Comparison of ENCODE assay signal across 8 cellular contexts in the genomic region with DNA sequence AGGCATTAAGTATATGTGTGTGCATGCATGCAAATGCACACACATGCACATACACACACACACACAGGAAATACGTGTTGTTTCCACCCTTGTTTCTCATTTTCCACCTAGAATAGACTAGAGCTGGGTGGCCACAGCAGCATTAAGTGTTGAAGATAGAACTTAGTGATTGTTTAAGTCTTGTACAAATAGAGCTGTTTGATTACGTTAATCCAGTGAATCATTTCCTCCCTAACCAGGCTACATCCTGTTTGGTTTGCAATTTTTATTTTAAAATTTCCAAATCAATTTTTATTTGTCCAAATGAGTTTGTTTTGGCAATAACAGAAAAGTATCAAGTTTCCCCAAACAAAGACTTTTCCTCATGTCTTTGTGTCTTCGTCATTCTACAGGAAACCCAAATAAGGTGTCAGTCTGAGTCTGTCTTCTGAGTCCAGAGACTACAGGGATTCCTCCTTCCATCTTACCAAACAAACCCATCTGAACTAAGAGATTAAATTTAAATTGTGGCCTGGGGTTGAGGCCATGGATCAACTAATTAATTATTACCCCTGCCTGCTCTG.
DNase-seq lines count a peak whose midpoint lies in the region; TF ChIP-seq lines count a peak whose summit lies in the region.

No MANE protein-coding gene starts in this region.

- no peaks in the 10 kb centered on the region for H3K36me3 Mint-ChIP-seq in activated T-helper 2 cell treated with anti-CD3 and anti-CD28 coated beads, Interferon-gamma antibody, Interleukin-2, Interleukin-4, amounts not matched to agents 10 μg/mL and 5 μg/mL and 100 μg/mL, durations not matched to agents 14 hours and 24 hours and 36 hours (ENCODE audit: low read depth)
- H3K36me3 Mint-ChIP-seq in nephron progenitor cell (ENCODE audit: low read depth) = no peaks in the 10 kb centered on the region
- no peaks in the 10 kb centered on the region for H3K36me3 Mint-ChIP-seq in activated naive CD4-positive, alpha-beta T cell treated with anti-CD3 and anti-CD28 coated beads, Interleukin-2, amount 10 ng/mL, durations not matched to agents 7 days and 5 days

- CTCF ChIA-PET in activated naive CD4-positive, alpha-beta T cell treated with anti-CD3 and anti-CD28 coated beads, Interleukin-2, amount 10 ng/mL, durations not matched to agents 7 days and 5 days (lab: Charles Lee) = interaction anchor here (1.2 kb wide), 1 partner anchor 11 kb away, joined by 4 read pairs; no protein-coding TSS in a partner anchor

- TF ChIP-seq CTCF in AG10803 (conservative IDR thresholded peaks at IDR 0.05; ENCODE audit: low read length) (no peak), HFF-Myc (IDR thresholded peaks at IDR 0.05; ENCODE audit: low read depth, low read length, missing control alignments) (no peak), nephron progenitor cell (IDR thresholded peaks at IDR 0.05) (no peak)

- no peak overlapping the region for H3K4me3 Mint-ChIP-seq in activated T-helper 2 cell treated with anti-CD3 and anti-CD28 coated beads, Interferon-gamma antibody, Interleukin-2, Interleukin-4, amounts not matched to agents 10 μg/mL and 5 μg/mL and 100 μg/mL, durations not matched to agents 14 hours and 24 hours and 36 hours (ENCODE audit: low read depth)
- no peak overlapping the region for H3K4me3 Mint-ChIP-seq in nephron progenitor cell
- no peak overlapping the region for H3K4me3 Mint-ChIP-seq in activated naive CD4-positive, alpha-beta T cell treated with anti-CD3 and anti-CD28 coated beads, Interleukin-2, amount 10 ng/mL, durations not matched to agents 7 days and 5 days

- peaks cover 19% of the 10 kb centered on the region for H3K4me1 Mint-ChIP-seq in activated T-helper 2 cell treated with anti-CD3 and anti-CD28 coated beads, Interferon-gamma antibody, Interleukin-2, Interleukin-4, amounts not matched to agents 10 μg/mL and 5 μg/mL and 100 μg/mL, durations not matched to agents 14 hours and 24 hours and 36 hours (ENCODE audit: low read depth)
- H3K4me1 Mint-ChIP-seq in nephron progenitor cell = no peaks in the 10 kb centered on the region
- H3K4me1 Mint-ChIP-seq in activated naive CD4-positive, alpha-beta T cell treated with anti-CD3 and anti-CD28 coated beads, Interleukin-2, amount 10 ng/mL, durations not matched to agents 7 days and 5 days = peaks cover 9% of the 10 kb centered on the region

- H3K9me3 Mint-ChIP-seq in activated T-helper 2 cell treated with anti-CD3 and anti-CD28 coated beads, Interferon-gamma antibody, Interleukin-2, Interleukin-4, amounts not matched to agents 10 μg/mL and 5 μg/mL and 100 μg/mL, durations not matched to agents 14 hours and 24 hours and 36 hours = no peaks in the 10 kb centered on the region
- no peaks in the 10 kb centered on the region for H3K9me3 Mint-ChIP-seq in nephron progenitor cell
- no peaks in the 10 kb centered on the region for H3K9me3 Mint-ChIP-seq in activated naive CD4-positive, alpha-beta T cell treated with anti-CD3 and anti-CD28 coated beads, Interleukin-2, amount 10 ng/mL, durations not matched to agents 7 days and 5 days

- H3K4me3 ChIP-seq in AG10803 (ENCODE audit: low read length) (no peak overlapping the region), HFF-Myc (replicated peaks; ENCODE audit: low read depth, low read length) (no peak overlapping the region)

- DNase-seq in AG10803 (ENCODE audit: low read depth) = peak; percentile 85
- DNase-seq in HFF-Myc (ENCODE audit: extremely low read depth, low read depth) = peak; percentile 89
- no peak for DNase-seq in activated T-helper 2 cell treated with anti-CD3 and anti-CD28 coated beads, Interferon-gamma antibody, Interleukin-2, Interleukin-4, amounts not matched to agents 10 μg/mL and 5 μg/mL and 100 μg/mL, durations not matched to agents 14 hours and 24 hours and 36 hours (ENCODE audit: low spot score)
- DNase-seq in kidney glomerular epithelial cell (lab: John Stamatoyannopoulos, UW) = peak; percentile 16
- DNase-seq in nephron progenitor cell = no peak
- no peak for DNase-seq in HuH-7.5 (ENCODE audit: low spot score)
- no peak for DNase-seq in activated effector memory CD4-positive, alpha-beta T cell treated with Interleukin-2 at 50 U/mL for 16 hours
- no peak for DNase-seq in activated naive CD4-positive, alpha-beta T cell treated with anti-CD3 and anti-CD28 coated beads, Interleukin-2, amount 10 ng/mL, durations not matched to agents 7 days and 5 days

- intact Hi-C loops in activated T-helper 2 cell treated with anti-CD3 and anti-CD28 coated beads, Interferon-gamma antibody, Interleukin-2, Interleukin-4, amounts not matched to agents 10 μg/mL and 5 μg/mL and 100 μg/mL, durations not matched to agents 14 hours and 24 hours and 36 hours (cut with micrococcal nuclease) = no loop called here

- H3K27me3 Mint-ChIP-seq in activated T-helper 2 cell treated with anti-CD3 and anti-CD28 coated beads, Interferon-gamma antibody, Interleukin-2, Interleukin-4, amounts not matched to agents 10 μg/mL and 5 μg/mL and 100 μg/mL, durations not matched to agents 14 hours and 24 hours and 36 hours (ENCODE audit: low read depth) = peaks cover 5% of the 10 kb centered on the region
- H3K27me3 Mint-ChIP-seq in nephron progenitor cell (ENCODE audit: low read depth, poor library complexity) = no peaks in the 10 kb centered on the region
- H3K27me3 Mint-ChIP-seq in activated naive CD4-positive, alpha-beta T cell treated with anti-CD3 and anti-CD28 coated beads, Interleukin-2, amount 10 ng/mL, durations not matched to agents 7 days and 5 days = peaks cover 5% of the 10 kb centered on the region

- H3K27ac Mint-ChIP-seq in activated T-helper 2 cell treated with anti-CD3 and anti-CD28 coated beads, Interferon-gamma antibody, Interleukin-2, Interleukin-4, amounts not matched to agents 10 μg/mL and 5 μg/mL and 100 μg/mL, durations not matched to agents 14 hours and 24 hours and 36 hours = peak overlapping the region; percentile 30
- no peak overlapping the region for H3K27ac Mint-ChIP-seq in nephron progenitor cell
- no peak overlapping the region for H3K27ac Mint-ChIP-seq in activated naive CD4-positive, alpha-beta T cell treated with anti-CD3 and anti-CD28 coated beads, Interleukin-2, amount 10 ng/mL, durations not matched to agents 7 days and 5 days

Comparison
In these comparisons a context has a peak if more than half of its experiments do, and no peak if none do; other contexts are left out.
1. DNase-seq: peak in AG10803 (single experiment), HFF-Myc (single experiment) and kidney glomerular epithelial cell (single experiment); none in activated T-helper 2 cell treated with anti-CD3 and anti-CD28 coated beads, Interferon-gamma antibody, Interleukin-2, Interleukin-4, amounts not matched to agents 10 μg/mL and 5 μg/mL and 100 μg/mL, durations not matched to agents 14 hours and 24 hours and 36 hours (single experiment), nephron progenitor cell (single experiment), HuH-7.5 (single experiment), activated effector memory CD4-positive, alpha-beta T cell treated with Interleukin-2 at 50 U/mL for 16 hours (single experiment) and activated naive CD4-positive, alpha-beta T cell treated with anti-CD3 and anti-CD28 coated beads, Interleukin-2, amount 10 ng/mL, durations not matched to agents 7 days and 5 days (single experiment).